32 cellular contexts compared by ENCODE assay signal in genomic region chr20:57177636-57178280, GRCh38.
"Had no signal": no experiment of that assay in that cellular context is flagged by ENCODE, and none has a peak within 500 bp of the region (broad histone marks: within the 10 kb centered on the region; RNA-seq: fewer than 3 reads in every experiment).

No MANE protein-coding gene starts in this region.

- H3K4me3 Mint-ChIP-seq: activated CD8-positive, alpha-beta T cell treated with anti-CD3 and anti-CD28 coated beads for 36 hours; activated T-cell treated with anti-CD3 and anti-CD28 coated beads, Interleukin-2, amount 50 U/mL, for 72 hours; activated T-helper 17 cell treated with anti-CD3 and anti-CD28 coated beads, Interleukin-2, amount 50 U/mL, for 72 hours; T-helper 17 cell had no signal

- H3K36me3 ChIP-seq: adrenal gland, breast epithelium, MG63, Peyer's patch had no signal

- H3K27ac Mint-ChIP-seq: activated CD8-positive, alpha-beta T cell treated with anti-CD3 and anti-CD28 coated beads for 36 hours; activated T-cell treated with anti-CD3 and anti-CD28 coated beads, Interleukin-2, amount 50 U/mL, for 72 hours; activated T-helper 17 cell treated with anti-CD3 and anti-CD28 coated beads, Interleukin-2, amount 50 U/mL, for 72 hours; T-cell; T-helper 17 cell had no signal

- H3K4me1 ChIP-seq: adrenal gland, body of pancreas, breast epithelium, Peyer's patch had no signal

- H3K9me3 Mint-ChIP-seq: activated CD8-positive, alpha-beta T cell treated with anti-CD3 and anti-CD28 coated beads for 36 hours; activated naive CD4-positive, alpha-beta T cell treated with anti-CD3 and anti-CD28 coated beads, Interleukin-2, amount 50 U/mL, for 72 hours; activated T-cell treated with anti-CD3 and anti-CD28 coated beads, Interleukin-2, amount 50 U/mL, for 72 hours; activated T-helper 17 cell treated with anti-CD3 and anti-CD28 coated beads, Interleukin-2, amount 50 U/mL, for 72 hours; T-cell had no signal

- H3K36me3 Mint-ChIP-seq: activated naive CD4-positive, alpha-beta T cell treated with anti-CD3 and anti-CD28 coated beads, Interleukin-2, amount 50 U/mL, for 72 hours; T-cell had no signal

- H3K4me1 Mint-ChIP-seq: activated T-helper 17 cell treated with anti-CD3 and anti-CD28 coated beads, Interleukin-2, amount 50 U/mL, for 72 hours; T-cell; T-helper 17 cell had no signal

- H3K27ac ChIP-seq: adrenal gland, body of pancreas, Peyer's patch, VCaP had no signal

- ATAC-seq: activated CD8-positive, alpha-beta T cell treated with anti-CD3 and anti-CD28 coated beads for 36 hours; activated naive CD4-positive, alpha-beta T cell treated with anti-CD3 and anti-CD28 coated beads, Interleukin-2, amount 50 U/mL, for 72 hours; activated T-cell treated with anti-CD3 and anti-CD28 coated beads, Interleukin-2, amount 50 U/mL, for 72 hours; activated T-helper 17 cell treated with anti-CD3 and anti-CD28 coated beads, Interleukin-2, amount 50 U/mL, for 72 hours; body of pancreas; PC-3; Right ventricle myocardium inferior; SK-N-SH treated with all-trans-retinoic acid at 6 μM for 48 hours; T-cell; T-helper 17 cell had no signal

- DNase-seq: activated CD4-positive, alpha-beta T cell treated with anti-CD3 and anti-CD28 coated beads for 1 hour; activated CD4-positive, alpha-beta T cell treated with anti-CD3 and anti-CD28 coated beads for 48 hours; activated CD4-positive, CD25-positive, alpha-beta regulatory T cell; activated CD8-positive, alpha-beta T cell treated with anti-CD3 and anti-CD28 coated beads for 36 hours; activated effector memory CD4-positive, alpha-beta T cell treated with anti-CD3 and anti-CD28 coated beads, Interleukin-2, amount 50 U/mL, for 16 hours; activated naive CD4-positive, alpha-beta T cell; activated T-cell treated with anti-CD3 and anti-CD28 coated beads, Interleukin-2, amount 50 U/mL, for 1 hour; activated T-cell treated with anti-CD3 and anti-CD28 coated beads, Interleukin-2, amount 50 U/mL, for 72 hours; adrenal gland; body of pancreas; Kasumi-1; MG63; NCI-H1048; NCI-H1105 treated with DMSO at 0.1 percent for 48 hours; NCI-H1436; NCI-H1694; NCI-H1930; NCI-H2081 treated with DMSO at 0.1 percent for 48 hours; NCI-H345; NCI-H524 treated with DMSO at 0.1 percent for 48 hours; PC-3; Peyer's patch; RPMI8226; SIG-M5; T-cell; T-helper 17 cell had no signal

- H3K27me3 ChIP-seq: adrenal gland, body of pancreas, breast epithelium, MG63, Peyer's patch had no signal

- H3K9me3 ChIP-seq: adrenal gland, body of pancreas, breast epithelium, MG63, Peyer's patch had no signal

- H3K4me3 ChIP-seq: adrenal gland, body of pancreas, breast epithelium, MG63, Peyer's patch had no signal
